Comparison of ENCODE assay signal across 9 cellular contexts in the genomic region with DNA sequence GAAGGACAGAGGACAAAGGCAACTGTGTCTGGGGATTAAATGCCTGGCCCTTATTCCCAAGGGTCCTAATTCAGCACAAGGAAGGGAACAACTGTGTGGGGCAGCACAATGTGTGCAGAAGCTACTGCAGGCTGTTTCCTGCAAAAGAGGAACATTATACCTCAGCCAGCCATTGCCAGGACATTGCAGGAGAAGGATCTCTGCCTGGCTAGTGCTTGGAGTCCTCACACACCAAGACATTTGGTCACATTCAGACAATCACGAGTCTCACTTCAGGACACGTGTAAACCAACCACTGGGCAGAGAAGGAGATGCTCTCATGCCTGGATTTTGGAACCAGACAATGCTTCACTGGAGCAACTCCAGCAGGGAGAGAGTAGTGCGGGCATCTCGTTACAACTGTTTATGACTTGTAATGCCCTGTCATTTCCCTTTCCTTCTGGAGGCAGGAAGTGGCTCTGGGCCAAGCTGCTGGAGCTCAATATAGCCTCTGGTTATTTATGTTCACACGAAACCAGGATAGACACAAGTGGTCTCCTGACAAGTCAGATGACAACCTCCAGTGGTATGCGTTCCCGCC. TPM values are rescaled to one million over a fixed set of nuclear protein-coding genes. Genes with fewer than 3 reads are reported as not detected.
DNase-seq lines count a peak whose midpoint lies in the region; ATAC-seq, FAIRE-seq and TF ChIP-seq lines count a peak whose summit lies in the region.
"Had no signal": no experiment of that assay in that cellular context is flagged by ENCODE, and none has a peak within 500 bp of the region (broad histone marks: within the 10 kb centered on the region; RNA-seq: fewer than 3 reads in every experiment).

No MANE protein-coding gene starts in this region.

- peaks cover 1% of the 10 kb centered on the region for H3K9me3 Mint-ChIP-seq in astrocyte (ENCODE audit: unreplicated experiment)
- H3K9me3 Mint-ChIP-seq in activated T-cell treated with anti-CD3 and anti-CD28 coated beads, Interleukin-2, amount 50 U/mL, for 4 hours = no peaks in the 10 kb centered on the region
- H3K9me3 Mint-ChIP-seq in CD8-positive, alpha-beta memory T cell = peaks cover 0 to 2% (median 0%) of the 10 kb centered on the region in 5 donors
- H3K9me3 Mint-ChIP-seq: stimulated activated naive B cell treated with anti-CD40 and anti-IgM and Interleukin-4, amounts not matched to agents 10 μg/mL and 1 μg/mL and 100 μg/mL, for 72 hours had no signal

- H3K4me1 ChIP-seq in astrocyte (ENCODE audit: insufficient read depth, low read length) (peaks cover 10% of the 10 kb centered on the region), lower lobe of right lung (peaks cover 11% of the 10 kb centered on the region)
- H3K4me1 ChIP-seq in CD8-positive, alpha-beta memory T cell (ENCODE audit: insufficient read depth, low read length) = no peaks in the 10 kb centered on the region

- no peaks in the 10 kb centered on the region for H3K79me2 ChIP-seq in astrocyte (ENCODE audit: insufficient read depth, low read length)

- ATAC-seq in lower lobe of right lung (peak; percentile 73 to 76), HG02973 (IDR thresholded peaks at IDR 0.05; ENCODE audit: unreplicated experiment) (no peak)
- no peak for ATAC-seq in activated T-cell treated with anti-CD3 and anti-CD28 coated beads, Interleukin-2, amount 50 U/mL, for 4 hours

- peak overlapping the region; percentile 50 for H2AFZ ChIP-seq in astrocyte (ENCODE audit: low read depth, low read length)

- H3K4me3 Mint-ChIP-seq in astrocyte (ENCODE audit: unreplicated experiment) = no peak overlapping the region
- no peak overlapping the region for H3K4me3 Mint-ChIP-seq in activated T-cell treated with anti-CD3 and anti-CD28 coated beads, Interleukin-2, amount 50 U/mL, for 4 hours
- H3K4me3 Mint-ChIP-seq in CD8-positive, alpha-beta memory T cell = no peak overlapping the region
- H3K4me3 Mint-ChIP-seq: stimulated activated naive B cell treated with anti-CD40 and anti-IgM and Interleukin-4, amounts not matched to agents 10 μg/mL and 1 μg/mL and 100 μg/mL, for 72 hours had no signal

- H3K9ac ChIP-seq in astrocyte (ENCODE audit: low read length) = no peak overlapping the region

- H3K27me3 ChIP-seq in astrocyte (ENCODE audit: insufficient read depth, low read length) = no peaks in the 10 kb centered on the region
- no peaks in the 10 kb centered on the region for H3K27me3 ChIP-seq in lower lobe of right lung (ENCODE audit: low read depth)
- H3K27me3 ChIP-seq in CD8-positive, alpha-beta memory T cell (ENCODE audit: insufficient read depth, low read length, poor library complexity, severe bottlenecking) = peaks cover 3% of the 10 kb centered on the region

- H3K4me1 Mint-ChIP-seq in astrocyte (ENCODE audit: low read depth, unreplicated experiment) = no peaks in the 10 kb centered on the region
- H3K4me1 Mint-ChIP-seq in activated T-cell treated with anti-CD3 and anti-CD28 coated beads, Interleukin-2, amount 50 U/mL, for 4 hours (ENCODE audit: low read depth) = no peaks in the 10 kb centered on the region
- no peaks in the 10 kb centered on the region for H3K4me1 Mint-ChIP-seq in CD8-positive, alpha-beta memory T cell

- peak overlapping the region; percentile 53 for H3K4me2 ChIP-seq in astrocyte (ENCODE audit: low read length)

- FAIRE-seq in astrocyte (lab: Jason Lieb, UNC) = peak; percentile 71

- H3K27ac ChIP-seq in astrocyte (ENCODE audit: low read depth, low read length) = peak overlapping the region; percentile 12
- H3K27ac ChIP-seq in lower lobe of right lung = peak overlapping the region; percentile 68
- no peak overlapping the region for H3K27ac ChIP-seq in CD8-positive, alpha-beta memory T cell (ENCODE audit: low read depth, low read length)

- no peaks in the 10 kb centered on the region for H4K20me1 ChIP-seq in astrocyte (ENCODE audit: insufficient read depth, low read length)

- no peaks in the 10 kb centered on the region for H3K27me3 Mint-ChIP-seq in astrocyte (ENCODE audit: low read depth, unreplicated experiment)
- H3K27me3 Mint-ChIP-seq in activated T-cell treated with anti-CD3 and anti-CD28 coated beads, Interleukin-2, amount 50 U/mL, for 4 hours (ENCODE audit: low read depth) = peaks cover 9% of the 10 kb centered on the region
- peaks cover 6 to 7% of the 10 kb centered on the region in 2 donors for H3K27me3 Mint-ChIP-seq in CD8-positive, alpha-beta memory T cell

- no peak for TF ChIP-seq CTCF in astrocyte (IDR thresholded peaks at IDR 0.05; ENCODE audit: insufficient read depth, low read depth, low read length)
- TF ChIP-seq CTCF in lower lobe of right lung (IDR thresholded peaks at IDR 0.05) = no peak

- H3K9me3 ChIP-seq in astrocyte (ENCODE audit: insufficient read depth, low read depth, low read length) = no peaks in the 10 kb centered on the region
- no peaks in the 10 kb centered on the region for H3K9me3 ChIP-seq in lower lobe of right lung
- H3K9me3 ChIP-seq in CD8-positive, alpha-beta memory T cell (ENCODE audit: low read length) = no peaks in the 10 kb centered on the region

- CTCF ChIA-PET in CD8-positive, alpha-beta memory T cell (lab: Charles Lee) = no interaction called here

- POLR2A ChIA-PET in CD8-positive, alpha-beta memory T cell (lab: Charles Lee) = no interaction called here

- H3K36me3 ChIP-seq in astrocyte (ENCODE audit: insufficient read depth, low read length) (no peaks in the 10 kb centered on the region), lower lobe of right lung (no peaks in the 10 kb centered on the region)
- no peaks in the 10 kb centered on the region for H3K36me3 ChIP-seq in CD8-positive, alpha-beta memory T cell (ENCODE audit: insufficient read depth, low read length)

- H3K27ac Mint-ChIP-seq in astrocyte (ENCODE audit: unreplicated experiment) = no peak overlapping the region
- no peak overlapping the region for H3K27ac Mint-ChIP-seq in CD8-positive, alpha-beta memory T cell
- H3K27ac Mint-ChIP-seq: stimulated activated naive B cell treated with anti-CD40 and anti-IgM and Interleukin-4, amounts not matched to agents 10 μg/mL and 1 μg/mL and 100 μg/mL, for 72 hours had no signal

- H3K36me3 Mint-ChIP-seq in astrocyte (ENCODE audit: low read depth, unreplicated experiment) = no peaks in the 10 kb centered on the region
- no peaks in the 10 kb centered on the region for H3K36me3 Mint-ChIP-seq in activated T-cell treated with anti-CD3 and anti-CD28 coated beads, Interleukin-2, amount 50 U/mL, for 4 hours (ENCODE audit: insufficient read depth)
- H3K36me3 Mint-ChIP-seq in CD8-positive, alpha-beta memory T cell = no peaks in the 10 kb centered on the region
- H3K36me3 Mint-ChIP-seq: stimulated activated naive B cell treated with anti-CD40 and anti-IgM and Interleukin-4, amounts not matched to agents 10 μg/mL and 1 μg/mL and 100 μg/mL, for 72 hours had no signal

- H3K4me3 ChIP-seq in astrocyte (ENCODE audit: insufficient read depth, low read depth, low read length) = no peak overlapping the region
- no peak overlapping the region for H3K4me3 ChIP-seq in lower lobe of right lung
- H3K4me3 ChIP-seq in CD8-positive, alpha-beta memory T cell (ENCODE audit: low read length) = no peak overlapping the region

- intact Hi-C loops in lower lobe of right lung (cut with DNase I) = no loop called here

- peak; percentile 65 for DNase-seq in GM04504 (ENCODE audit: low read depth)
- peak; percentile 63 for DNase-seq in LoVo (ENCODE audit: low spot score)
- peak; percentile 64 for DNase-seq in astrocyte (ENCODE audit: low read depth)
- DNase-seq in lower lobe of right lung = peak; percentile 62
- no peak for DNase-seq in activated T-cell treated with anti-CD3 and anti-CD28 coated beads, Interleukin-2, amount 50 U/mL, for 4 hours
- DNase-seq in CD8-positive, alpha-beta memory T cell = no peak
- no peak for DNase-seq in NCI-H82 (lab: John Stamatoyannopoulos, UW)
- DNase-seq: stimulated activated naive B cell treated with anti-CD40 and anti-IgM and Interleukin-4, amounts not matched to agents 10 μg/mL and 1 μg/mL and 100 μg/mL, for 72 hours had no signal

RNA-seq across cellular contexts. Expression of a gene that starts 23.9 kb away (rescaled TPM):
- total RNA-seq in astrocyte = 10.4 and 12.0 TPM in 2 replicates
- 11.4 TPM for total RNA-seq in lower lobe of right lung
- 1 to 10 TPM in 1 of 3 donors, under 1 TPM in 2; 0.35 to 1.3 (median 0.90) TPM for total RNA-seq in activated T-cell treated with anti-CD3 and anti-CD28 coated beads, Interleukin-2, amount 50 U/mL, for 4 hours
- 1 to 10 TPM; 1.5 to 1.9 TPM for total RNA-seq in CD8-positive, alpha-beta memory T cell
- polyA plus RNA-seq in CD8-positive, alpha-beta memory T cell = not detected

Comparison
In these comparisons a context has a peak if more than half of its experiments do, and no peak if none do; other contexts are left out.
1. DNase-seq: peak in GM04504 (single experiment), LoVo (single experiment), astrocyte (single experiment) and lower lobe of right lung (single experiment); none in activated T-cell treated with anti-CD3 and anti-CD28 coated beads, Interleukin-2, amount 50 U/mL, for 4 hours (single experiment), CD8-positive, alpha-beta memory T cell (0 of 5) and NCI-H82 (single experiment).
2. ATAC-seq: peak in lower lobe of right lung (2 of 2); none in activated T-cell treated with anti-CD3 and anti-CD28 coated beads, Interleukin-2, amount 50 U/mL, for 4 hours (0 of 2) and HG02973 (single experiment).